Comparison of ENCODE assay signal across 16 cellular contexts in the genomic region with DNA sequence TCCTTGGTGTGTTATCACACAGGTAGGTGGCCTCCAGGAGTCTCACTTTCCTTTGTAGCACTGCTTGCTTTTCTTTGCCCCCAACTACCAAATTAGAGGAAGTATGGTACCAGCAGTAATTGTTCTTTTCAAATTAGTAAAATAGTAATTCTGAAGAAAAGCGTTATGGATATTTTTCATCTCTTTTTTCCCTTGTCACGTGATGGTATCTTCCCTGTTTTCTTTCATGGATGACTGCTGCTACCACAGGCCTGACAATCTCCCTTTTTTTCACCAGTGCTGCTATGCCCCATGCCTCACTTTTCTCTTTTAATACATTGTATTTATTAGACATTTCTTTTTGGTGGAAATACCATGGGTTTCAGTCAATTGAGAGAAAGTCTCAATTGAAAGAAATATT.
DNase-seq lines count a peak whose midpoint lies in the region; ATAC-seq and TF ChIP-seq lines count a peak whose summit lies in the region.
"Had no signal": no experiment of that assay in that cellular context is flagged by ENCODE, and none has a peak within 500 bp of the region (broad histone marks: within the 10 kb centered on the region; RNA-seq: fewer than 3 reads in every experiment).

No MANE protein-coding gene starts in this region.

- no peaks in the 10 kb centered on the region for H3K9me3 Mint-ChIP-seq in stimulated activated naive CD8-positive, alpha-beta T cell treated with anti-CD3 and anti-CD28 coated beads, Interleukin-15, Interleukin-2, amounts not matched to agents 100 ng/mL and 50 ng/mL, for 24 hours
- no peaks in the 10 kb centered on the region for H3K9me3 Mint-ChIP-seq in effector memory CD8-positive, alpha-beta T cell

- H3K36me3 Mint-ChIP-seq in stimulated activated naive CD8-positive, alpha-beta T cell treated with anti-CD3 and anti-CD28 coated beads, Interleukin-15, Interleukin-2, amounts not matched to agents 100 ng/mL and 50 ng/mL, for 24 hours (ENCODE audit: low read depth): peaks cover 50% of the 10 kb centered on the region
- peaks cover 57% of the 10 kb centered on the region for H3K36me3 Mint-ChIP-seq in effector memory CD8-positive, alpha-beta T cell (ENCODE audit: insufficient read depth)

- peaks cover 19% of the 10 kb centered on the region for H3K79me2 ChIP-seq in SU-DHL-6 (ENCODE audit: insufficient read depth, low read length)

- H3K27ac ChIP-seq in SU-DHL-6 (ENCODE audit: low read depth, low read length): no peak overlapping the region
- H3K27ac ChIP-seq: ascending aorta, KMS-11 had no signal

- peaks cover 4% of the 10 kb centered on the region for H3K27me3 Mint-ChIP-seq in stimulated activated naive CD8-positive, alpha-beta T cell treated with anti-CD3 and anti-CD28 coated beads, Interleukin-15, Interleukin-2, amounts not matched to agents 100 ng/mL and 50 ng/mL, for 24 hours
- H3K27me3 Mint-ChIP-seq in effector memory CD8-positive, alpha-beta T cell: no peaks in the 10 kb centered on the region

- no peak overlapping the region for H2AFZ ChIP-seq in SU-DHL-6 (ENCODE audit: low read depth, low read length, severe bottlenecking)

- peaks cover 31% of the 10 kb centered on the region for H3F3A ChIP-seq in SU-DHL-6 (ENCODE audit: insufficient read depth)

- H3K4me3 ChIP-seq in SU-DHL-6 (ENCODE audit: insufficient read depth, low read length, poor library complexity, severe bottlenecking): no peak overlapping the region
- H3K4me3 ChIP-seq: ascending aorta, gastrocnemius medialis, skin epidermis had no signal

- H3K4me2 ChIP-seq in SU-DHL-6 (ENCODE audit: low read depth, low read length, poor library complexity, severe bottlenecking): peak overlapping the region; percentile 39
- H3K4me2 ChIP-seq: KMS-11 had no signal

- peaks cover 12% of the 10 kb centered on the region for H3K36me3 ChIP-seq in SU-DHL-6 (ENCODE audit: low read length)

- H3K9me3 ChIP-seq in SU-DHL-6 (ENCODE audit: insufficient read depth, low read length): no peaks in the 10 kb centered on the region
- H3K9me3 ChIP-seq: ascending aorta, gastrocnemius medialis had no signal

- no peak for TF ChIP-seq CTCF in SU-DHL-6 (IDR thresholded peaks at IDR 0.05; ENCODE audit: insufficient read depth, low read length, poor library complexity, severe bottlenecking)

- peaks cover 1% of the 10 kb centered on the region; the same call in 1 of the 2 replicates for H4K20me1 ChIP-seq in SU-DHL-6 (ENCODE audit: low read depth, low read length)

- peaks cover 47% of the 10 kb centered on the region for H3K4me1 Mint-ChIP-seq in stimulated activated naive CD8-positive, alpha-beta T cell treated with anti-CD3 and anti-CD28 coated beads, Interleukin-15, Interleukin-2, amounts not matched to agents 100 ng/mL and 50 ng/mL, for 24 hours (ENCODE audit: low read depth)
- peaks cover 31 to 53% of the 10 kb centered on the region in 2 donors for H3K4me1 Mint-ChIP-seq in effector memory CD8-positive, alpha-beta T cell (ENCODE audit: low read depth in 2 of 2)

- no peak for DNase-seq in stimulated activated naive CD8-positive, alpha-beta T cell treated with anti-CD3 and anti-CD28 coated beads, Interleukin-15, Interleukin-2, amounts not matched to agents 100 U/mL and 50 U/mL, for 24 hours
- no peak for DNase-seq in effector memory CD8-positive, alpha-beta T cell
- DNase-seq: activated CD4-positive, alpha-beta T cell treated with anti-CD3 and anti-CD28 coated beads for 4 hours; gastrocnemius medialis; NCI-H1105; NCI-H524 treated with DMSO at 0.1 percent for 48 hours; SHP77 had no signal

- peak overlapping the region; percentile 5 for H3K27ac Mint-ChIP-seq in stimulated activated naive CD8-positive, alpha-beta T cell treated with anti-CD3 and anti-CD28 coated beads, Interleukin-15, Interleukin-2, amounts not matched to agents 100 ng/mL and 50 ng/mL, for 24 hours
- peak overlapping the region; percentile 87 to 96 for H3K27ac Mint-ChIP-seq in effector memory CD8-positive, alpha-beta T cell

- no peak for ATAC-seq in stimulated activated naive CD8-positive, alpha-beta T cell treated with anti-CD3 and anti-CD28 coated beads, Interleukin-15, Interleukin-2, amounts not matched to agents 100 U/mL and 50 U/mL, for 24 hours
- ATAC-seq in effector memory CD8-positive, alpha-beta T cell (replicated peaks): no peak
- ATAC-seq in HG02884 (IDR thresholded peaks at IDR 0.05; ENCODE audit: unreplicated experiment): no peak
- ATAC-seq in GM19455 (IDR thresholded peaks at IDR 0.05; ENCODE audit: unreplicated experiment): no peak
- no peak for ATAC-seq in HG03457 (IDR thresholded peaks at IDR 0.05; ENCODE audit: unreplicated experiment)
- no peak for ATAC-seq in GM18519 (IDR thresholded peaks at IDR 0.05; ENCODE audit: low FRiP score, unreplicated experiment)
- ATAC-seq: gastrocnemius medialis had no signal

- H3K4me3 Mint-ChIP-seq in stimulated activated naive CD8-positive, alpha-beta T cell treated with anti-CD3 and anti-CD28 coated beads, Interleukin-15, Interleukin-2, amounts not matched to agents 100 ng/mL and 50 ng/mL, for 24 hours: no peak overlapping the region
- H3K4me3 Mint-ChIP-seq in effector memory CD8-positive, alpha-beta T cell: peak overlapping the region; percentile 63 to 88

- H3K9me2 ChIP-seq in SU-DHL-6 (replicated peaks; ENCODE audit: insufficient read depth, low read length): no peaks in the 10 kb centered on the region

- H3K27me3 ChIP-seq in SU-DHL-6 (ENCODE audit: low read length): no peaks in the 10 kb centered on the region
- H3K27me3 ChIP-seq: ascending aorta, gastrocnemius medialis had no signal

- no peak overlapping the region; the same call in 1 of the 2 replicates for H3K9ac ChIP-seq in SU-DHL-6 (ENCODE audit: low read length)
- H3K9ac ChIP-seq: KMS-11 had no signal
